In the genomic region with DNA sequence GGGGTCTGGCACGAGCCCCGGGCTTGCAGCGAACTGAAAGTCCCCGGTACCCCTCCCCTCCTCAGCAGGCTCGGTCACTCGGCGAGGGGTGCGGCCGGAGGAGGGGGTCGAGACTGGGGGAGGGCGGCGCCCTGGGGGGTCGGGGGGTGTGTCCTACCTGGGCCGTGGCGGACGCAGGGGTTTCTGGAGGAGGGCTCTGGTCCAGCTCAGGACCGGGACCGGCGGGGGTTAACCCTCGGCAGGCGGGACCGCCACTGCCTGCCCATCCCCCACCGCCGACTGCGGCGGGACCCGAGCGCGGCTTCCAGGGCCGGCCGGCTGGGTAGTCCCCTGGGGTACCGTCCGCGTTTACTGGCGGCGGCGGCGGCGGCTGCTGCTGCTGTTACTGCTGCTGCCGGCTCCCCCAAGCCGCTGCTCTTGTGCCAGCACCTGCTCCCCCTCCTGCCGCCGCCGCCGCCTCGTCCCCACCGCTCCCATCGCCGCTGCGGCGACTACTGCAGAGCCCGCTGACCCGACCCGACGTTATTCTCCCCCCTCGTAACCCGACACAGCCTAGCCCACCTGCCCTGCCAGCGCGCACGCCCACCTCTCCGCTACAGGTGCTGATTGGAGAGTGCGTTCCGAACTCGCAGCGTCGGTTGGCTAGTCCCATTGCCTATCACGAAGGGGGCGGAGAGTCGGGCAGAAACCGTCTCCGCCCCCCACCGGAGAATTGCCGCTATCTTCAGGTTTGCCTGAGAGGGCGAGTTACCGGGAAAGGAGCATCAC, we compare ENCODE assay signal across 8 cellular contexts. TPM values are rescaled to one million over a fixed set of nuclear protein-coding genes. Genes with fewer than 3 reads are reported as not detected.
DNase-seq lines count a peak whose midpoint lies in the region; ATAC-seq, FAIRE-seq and TF ChIP-seq lines count a peak whose summit lies in the region.

A gene (minus strand): TSS at position 498 of the 768 bp plus-strand sequence. CDS start 42,161 bp downstream, outside the sequence.

- H3K4me1 ChIP-seq in pancreas (peaks cover 0 to 6% (median 3%) of the 10 kb centered on the region in 3 donors), tibial artery (peaks cover 0 to 27% (median 5%) of the 10 kb centered on the region in 4 donors)

- H2AFZ ChIP-seq in SU-DHL-6 (ENCODE audit: low read depth, low read length, severe bottlenecking), result peak within 1 kb of the TSS; percentile 88

- H3K27me3 ChIP-seq in SU-DHL-6 (ENCODE audit: low read length), result no peaks in the 10 kb centered on the region
- no peaks in the 10 kb centered on the region for H3K27me3 ChIP-seq in pancreas
- no peaks in the 10 kb centered on the region for H3K27me3 ChIP-seq in tibial artery

- H3K4me2 ChIP-seq in SU-DHL-6 (ENCODE audit: low read depth, low read length, poor library complexity, severe bottlenecking), result peak within 1 kb of the TSS; percentile 71

- intact Hi-C loops in Right ventricle myocardium superior (cut with DNase I) (loop anchor here (5.0 kb wide), 1 partner anchor 218 kb away; no protein-coding TSS in a partner anchor), pancreas (cut with DNase I) (loop anchor here in 1 of 3 donors (10.0 kb wide), 1 partner anchor 206 kb away; no protein-coding TSS in a partner anchor), tibial artery (cut with DNase I; ENCODE audit: low total_unique reads) (loop anchor here (5.0 to 10.0 kb wide), 2 partner anchors 186 to 213 kb away; a partner anchor contains a TSS)

- H3F3A ChIP-seq in SU-DHL-6 (ENCODE audit: insufficient read depth), result peaks cover 17% of the 10 kb centered on the region; the same call in 1 of the 2 replicates

- peak within 1 kb of the TSS; percentile 63 for H3K4me3 ChIP-seq in SU-DHL-6 (ENCODE audit: insufficient read depth, low read length, poor library complexity, severe bottlenecking)
- peak within 1 kb of the TSS; percentile 65 to 97 (median 96) for H3K4me3 ChIP-seq in pancreas
- peak within 1 kb of the TSS; percentile 84 to 99 for H3K4me3 ChIP-seq in tibial artery

- DNase-seq in NCI-H128 (lab: John Stamatoyannopoulos, UW; ENCODE audit: unreplicated experiment), result peak; percentile 94
- DNase-seq in activated naive CD8-positive, alpha-beta T cell treated with anti-CD3 and anti-CD28 coated beads, Interleukin-2, amount 50 U/mL, for 16 hours (ENCODE audit: low read depth, low spot score), result peak; percentile 95
- peak; percentile 98 for DNase-seq in Right ventricle myocardium superior
- peak; percentile 97 to 99 (median 98) for DNase-seq in pancreas
- DNase-seq in tibial artery, result peak; percentile 97 to 99

- WGBS in pancreas, 2 donors, result 0% methylated on average over 53 to 75 of the region's 75 CpGs

- peaks cover 12% of the 10 kb centered on the region; the same call in 1 of the 2 replicates for H4K20me1 ChIP-seq in SU-DHL-6 (ENCODE audit: low read depth, low read length)

- H3K36me3 ChIP-seq in SU-DHL-6 (ENCODE audit: low read length) (0 out of 2 replicates have a peak, but pooled peaks cover 2% of the 10 kb centered on the region), pancreas (no peaks in the 10 kb centered on the region), tibial artery (no peaks in the 10 kb centered on the region)

- TF ChIP-seq CTCF in SU-DHL-6 (IDR thresholded peaks at IDR 0.05; ENCODE audit: insufficient read depth, low read length, poor library complexity, severe bottlenecking) (no peak), pancreas (IDR thresholded peaks at IDR 0.05) (peak in 2 of 4 donors; percentile 11 to 13), tibial artery (IDR thresholded peaks at IDR 0.05) (no peak)

- H3K79me2 ChIP-seq in SU-DHL-6 (ENCODE audit: insufficient read depth, low read length), result peaks cover 5% of the 10 kb centered on the region; the same call in 1 of the 2 replicates

- peak; percentile 61 for TF ChIP-seq POLR2A in GM10847 (IDR thresholded peaks at IDR 0.05; ENCODE audit: extremely low read depth, insufficient read length)

- no peaks in the 10 kb centered on the region for H3K9me3 ChIP-seq in SU-DHL-6 (ENCODE audit: insufficient read depth, low read length)
- no peaks in the 10 kb centered on the region for H3K9me3 ChIP-seq in pancreas
- H3K9me3 ChIP-seq in tibial artery, result no peaks in the 10 kb centered on the region

- H3K9me2 ChIP-seq in SU-DHL-6 (replicated peaks; ENCODE audit: insufficient read depth, low read length), result no peaks in the 10 kb centered on the region

- ATAC-seq in HG02678 (IDR thresholded peaks at IDR 0.05; ENCODE audit: unreplicated experiment) (peak; percentile 96), Right ventricle myocardium superior (ENCODE audit: poor library complexity) (peak; percentile 98), pancreas (peak; percentile 97 to 99 (median 98))

- H3K9ac ChIP-seq in SU-DHL-6 (ENCODE audit: low read length), result peak within 1 kb of the TSS; percentile 62

- H3K27ac ChIP-seq in SU-DHL-6 (ENCODE audit: low read depth, low read length), result no peak within 1 kb of the TSS
- H3K27ac ChIP-seq in pancreas, result peak within 1 kb of the TSS; percentile 73 to 87 (median 77)
- peak within 1 kb of the TSS; percentile 92 to 96 for H3K27ac ChIP-seq in tibial artery

- peak; percentile 85 for FAIRE-seq in pancreas (lab: Jason Lieb, UNC)

RNA-seq across cellular contexts. Expression of the gene that starts here (rescaled TPM):
- 22.4 TPM for total RNA-seq in Right ventricle myocardium superior
- total RNA-seq in pancreas, result 1 to 10 TPM; 3.4 to 8.5 (median 5.1) TPM
- 1 to 10 TPM; 1.7 to 2.4 TPM for polyA plus RNA-seq in pancreas
